Comparison of ENCODE assay signal across 25 cellular contexts in the genomic region with DNA sequence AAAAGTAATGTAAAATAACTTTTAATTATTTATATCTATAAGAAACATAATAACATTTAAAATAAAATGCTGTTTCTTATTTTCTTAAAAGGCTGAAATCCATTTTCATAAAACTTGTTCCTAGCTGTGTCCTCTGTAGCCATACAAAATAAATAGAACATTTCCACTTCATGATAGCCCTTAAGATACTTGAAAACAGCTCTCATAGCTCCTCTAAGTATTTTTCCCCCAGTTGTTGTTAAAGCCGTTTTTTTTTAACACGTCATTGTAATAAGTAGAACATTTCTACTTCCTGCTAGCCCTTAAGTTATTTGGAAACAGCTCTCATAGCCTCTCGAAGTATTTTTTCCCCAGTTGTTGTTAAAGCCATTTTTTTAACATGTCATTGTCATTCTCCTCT.
"Had no signal": no experiment of that assay in that cellular context is flagged by ENCODE, and none has a peak within 500 bp of the region (broad histone marks: within the 10 kb centered on the region; RNA-seq: fewer than 3 reads in every experiment).

No MANE protein-coding gene starts in this region.

- H3K27me3 ChIP-seq: colonic mucosa, esophagus squamous epithelium, gastrocnemius medialis had no signal

- H3K27ac ChIP-seq: colonic mucosa, epithelial cell of prostate, esophagus squamous epithelium, gastrocnemius medialis, heart right ventricle had no signal

- H3K4me3 ChIP-seq: colonic mucosa, esophagus squamous epithelium, gastrocnemius medialis, heart right ventricle, lung had no signal

- ATAC-seq: effector memory CD8-positive, alpha-beta T cell; esophagus mucosa; gastrocnemius medialis; heart right ventricle; left colon; left lobe of liver; left ventricle myocardium superior; naive thymus-derived CD4-positive, alpha-beta T cell had no signal

- DNase-seq: colonic mucosa; cortex of kidney; effector CD8-positive, alpha-beta T cell; effector memory CD8-positive, alpha-beta T cell; endodermal cell; erythroblast; esophagus squamous epithelium; foreskin fibroblast; foreskin melanocyte; gastrocnemius medialis; glutamatergic neuron; head of caudate nucleus; heart right ventricle; hippocampal formation; kidney glomerular epithelial cell; left colon; left ventricle myocardium superior; mammary epithelial cell; mesendoderm; midbrain; naive thymus-derived CD4-positive, alpha-beta T cell had no signal

- H3K4me1 ChIP-seq: colonic mucosa, esophagus squamous epithelium, gastrocnemius medialis, heart right ventricle had no signal

- H3K9me3 ChIP-seq: colonic mucosa, esophagus squamous epithelium, gastrocnemius medialis had no signal

- H3K36me3 ChIP-seq: colonic mucosa, esophagus squamous epithelium, gastrocnemius medialis, heart right ventricle had no signal
